In the genomic region with DNA sequence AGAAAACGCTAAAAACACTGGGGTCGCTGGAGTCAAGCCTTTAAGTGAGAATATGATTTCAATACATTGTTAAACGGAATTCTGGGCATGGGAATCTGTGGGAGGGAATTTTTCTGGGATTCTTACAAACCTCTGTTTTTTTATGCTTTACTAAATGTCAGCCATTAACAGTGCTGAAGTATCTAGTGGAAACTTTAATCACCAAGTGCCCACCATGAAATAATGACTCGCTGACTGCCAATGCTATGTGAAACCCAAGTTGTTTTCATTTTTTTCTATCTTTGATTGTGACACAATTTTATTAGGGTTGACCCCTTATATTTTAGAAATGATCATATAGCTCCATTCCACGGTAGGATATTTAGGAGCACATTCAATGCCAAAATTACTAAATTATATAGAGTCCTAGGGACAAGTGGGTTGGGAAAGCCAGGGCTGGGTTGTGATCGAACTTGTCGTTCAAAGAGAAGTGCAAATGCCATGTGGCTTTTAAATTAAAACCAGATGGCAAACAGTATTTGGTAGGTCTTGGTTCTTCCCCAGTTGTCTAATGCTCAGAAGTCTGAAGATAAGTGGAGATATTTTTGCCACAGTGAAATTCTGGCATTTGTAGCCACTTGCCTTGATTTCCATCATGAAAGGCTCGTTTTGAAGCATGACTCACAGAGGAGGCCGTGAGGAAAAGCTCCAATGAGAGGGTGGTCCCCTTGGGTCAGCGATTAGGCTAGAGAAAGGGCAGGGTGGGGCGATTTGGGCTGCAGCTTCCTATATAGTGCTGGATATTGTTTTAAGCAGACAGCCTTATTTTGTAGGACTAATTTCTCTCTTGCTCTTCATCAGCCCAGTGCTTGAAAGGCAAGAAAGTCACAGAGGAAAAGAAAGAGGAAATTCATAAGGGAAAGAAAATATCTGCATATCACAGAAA, we compare ENCODE assay signal across 28 cellular contexts.
DNase-seq lines count a peak whose midpoint lies in the region; ATAC-seq, FAIRE-seq and TF ChIP-seq lines count a peak whose summit lies in the region.
"Had no signal": no experiment of that assay in that cellular context is flagged by ENCODE, and none has a peak within 500 bp of the region (broad histone marks: within the 10 kb centered on the region; RNA-seq: fewer than 3 reads in every experiment).

No MANE protein-coding gene starts in this region.

- no peak overlapping the region for H3K4me2 ChIP-seq in A549

- H3K9me3 Mint-ChIP-seq in nephron: peaks cover 10% of the 10 kb centered on the region
- H3K9me3 Mint-ChIP-seq: activated CD4-positive, alpha-beta memory T cell treated with anti-CD3 and anti-CD28 coated beads, Interleukin-2, amount 10 ng/mL, durations not matched to agents 7 days and 5 days; stimulated activated effector memory CD8-positive, alpha-beta T cell treated with anti-CD3 and anti-CD28 coated beads, Interleukin-12 subunit alpha, Interleukin-12 subunit beta, amount 100 ng/mL, for 72 hours had no signal

- peaks cover 40% of the 10 kb centered on the region for H3K4me1 ChIP-seq in A549
- H3K4me1 ChIP-seq: gastrocnemius medialis had no signal

- TF ChIP-seq EP300 in A549 (IDR thresholded peaks at IDR 0.05): no peak

- TF ChIP-seq POLR2A in A549 (IDR thresholded peaks at IDR 0.05; ENCODE audit: low read length): no peak

- CTCF ChIA-PET in A549 (lab: Yijun Ruan, JAX): interaction anchor here (1.1 to 1.2 kb wide), 3 partner anchors 21 to 26 kb away, joined by 3 read pairs; no protein-coding TSS in a partner anchor

- H3K27me3 Mint-ChIP-seq in nephron (ENCODE audit: low read depth): no peaks in the 10 kb centered on the region
- H3K27me3 Mint-ChIP-seq: activated B cell treated with CpG ODN at 0.5 μM for 24 hours; activated CD4-positive, alpha-beta memory T cell treated with anti-CD3 and anti-CD28 coated beads, Interleukin-2, amount 10 ng/mL, durations not matched to agents 7 days and 5 days; memory B cell; naive B cell had no signal

- peaks cover 4% of the 10 kb centered on the region for H3K36me3 Mint-ChIP-seq in nephron (ENCODE audit: low read depth)
- H3K36me3 Mint-ChIP-seq: CD14-positive monocyte; memory B cell; naive B cell; stimulated activated effector memory CD8-positive, alpha-beta T cell treated with anti-CD3 and anti-CD28 coated beads, Interleukin-12 subunit alpha, Interleukin-12 subunit beta, amount 100 ng/mL, for 72 hours had no signal

- peaks cover 17% of the 10 kb centered on the region for H3K4me1 Mint-ChIP-seq in nephron
- H3K4me1 Mint-ChIP-seq: activated B cell treated with CpG ODN at 0.5 μM for 24 hours; activated CD4-positive, alpha-beta memory T cell treated with anti-CD3 and anti-CD28 coated beads, Interleukin-2, amount 10 ng/mL, durations not matched to agents 7 days and 5 days; CD14-positive monocyte; memory B cell; naive B cell; stimulated activated effector memory CD8-positive, alpha-beta T cell treated with anti-CD3 and anti-CD28 coated beads, Interleukin-12 subunit alpha, Interleukin-12 subunit beta, amount 100 ng/mL, for 72 hours had no signal

- H3K4me3 ChIP-seq in A549: no peak overlapping the region
- no peak overlapping the region for H3K4me3 ChIP-seq in fibroblast of the aortic adventitia (ENCODE audit: low read depth, low read length)
- H3K4me3 ChIP-seq: gastrocnemius medialis, upper lobe of right lung had no signal

- WGBS in A549 (ENCODE audit: missing lambda C conversion rate): 71% methylated on average over 11 of the region's 11 CpGs

- FAIRE-seq in A549 (lab: Jason Lieb, UNC): no peak
- FAIRE-seq: GM12892, GM19239 had no signal

- no peak for ATAC-seq in A549
- ATAC-seq: gastrocnemius medialis; stimulated activated effector memory CD8-positive, alpha-beta T cell treated with anti-CD3 and anti-CD28 coated beads, Interleukin-12 subunit alpha, Interleukin-12 subunit beta, amount 100 ng/mL, for 72 hours; upper lobe of right lung had no signal

- H3K4me3 Mint-ChIP-seq in nephron: no peak overlapping the region
- H3K4me3 Mint-ChIP-seq: activated B cell treated with CpG ODN at 0.5 μM for 24 hours; activated CD4-positive, alpha-beta memory T cell treated with anti-CD3 and anti-CD28 coated beads, Interleukin-2, amount 10 ng/mL, durations not matched to agents 7 days and 5 days; CD14-positive monocyte; memory B cell; naive B cell; stimulated activated effector memory CD8-positive, alpha-beta T cell treated with anti-CD3 and anti-CD28 coated beads, Interleukin-12 subunit alpha, Interleukin-12 subunit beta, amount 100 ng/mL, for 72 hours had no signal

- TF ChIP-seq CTCF in A549 (IDR thresholded peaks at IDR 0.05) (no peak), fibroblast of the aortic adventitia (IDR thresholded peaks at IDR 0.05; ENCODE audit: insufficient read depth, low read length) (no peak), nephron (IDR thresholded peaks at IDR 0.05; ENCODE audit: unreplicated experiment in 3 of 3) (no peak)

- POLR2A ChIA-PET in A549 (lab: Yijun Ruan, JAX): no interaction called here

- DNase-seq in A549 (ENCODE audit: low read depth in 1 of 2, low spot score in 1 of 2) (no peak), LHCN-M2 (ENCODE audit: low read depth) (peak; percentile 41), fibroblast of the aortic adventitia (ENCODE audit: low read depth) (peak; percentile 45), T1000 (lab: John Stamatoyannopoulos, UW) (no peak), activated gamma-delta T cell (lab: John Stamatoyannopoulos, UW) (no peak)
- no peak for DNase-seq in activated CD4-positive, alpha-beta T cell treated with anti-CD3 and anti-CD28 coated beads, Interleukin-2, amount 50 U/mL, for 4 hours
- DNase-seq in stimulated activated naive CD4-positive, alpha-beta T cell treated with Interleukin-2 at 50 U/mL for 16 hours (lab: John Stamatoyannopoulos, UW): no peak
- DNase-seq: activated B cell treated with CpG ODN at 0.5 μM for 24 hours; activated CD4-positive, alpha-beta memory T cell treated with anti-CD3 and anti-CD28 coated beads, Interleukin-2, amount 10 ng/mL, durations not matched to agents 7 days and 5 days; activated effector memory CD4-positive, alpha-beta T cell treated with Interleukin-2 at 50 U/mL for 16 hours; activated T-cell treated with anti-CD3 and anti-CD28 coated beads for 4 hours; effector CD8-positive, alpha-beta T cell; gastrocnemius medialis; islet precursor cell; naive B cell; NCI-H2227 treated with DMSO at 0.1 percent for 48 hours; NCI-H748 treated with DMSO at 0.1 percent for 48 hours; nucleus accumbens; stimulated activated CD4-positive, alpha-beta T cell treated with anti-CD3 and anti-CD28 coated beads, Interleukin-2, amount 100 ng/mL, for 48 hours; upper lobe of right lung had no signal

- peak overlapping the region in 2 of 3 experiments; percentile 13 to 38 for H3K27ac Mint-ChIP-seq in nephron
- H3K27ac Mint-ChIP-seq: activated B cell treated with CpG ODN at 0.5 μM for 24 hours; activated CD4-positive, alpha-beta memory T cell treated with anti-CD3 and anti-CD28 coated beads, Interleukin-2, amount 10 ng/mL, durations not matched to agents 7 days and 5 days; CD14-positive monocyte; memory B cell; naive B cell; stimulated activated effector memory CD8-positive, alpha-beta T cell treated with anti-CD3 and anti-CD28 coated beads, Interleukin-12 subunit alpha, Interleukin-12 subunit beta, amount 100 ng/mL, for 72 hours had no signal

- peaks cover 5% of the 10 kb centered on the region; the same call in 1 of the 3 replicates for H3K9me3 ChIP-seq in A549
- H3K9me3 ChIP-seq: gastrocnemius medialis, upper lobe of right lung had no signal

- H3K27ac ChIP-seq in A549: peak overlapping the region; percentile 4 to 63; a peak in 3 of 6 replicates
- H3K27ac ChIP-seq: brain microvascular endothelial cell, RWPE1, upper lobe of right lung had no signal

- no peak for TF ChIP-seq RAD21 in A549 (conservative IDR thresholded peaks at IDR 0.05 in 1 of 2, IDR thresholded peaks at IDR 0.05 in 1 of 2)

TF ChIP-seq in A549, 52 proteins besides CTCF, POLR2A, EP300 and RAD21:
- TF ChIP-seq HOXB5 (CRISPR knock-in tag; IDR thresholded peaks at IDR 0.05) (no peak), CEBPB (IDR thresholded peaks at IDR 0.05) (0 out of 4 replicates have a peak, but pooled peaks of 1 of the 2 experiments have one; percentile 30), FOSL2 (IDR thresholded peaks at IDR 0.05) (no peak), FOSL2 (CRISPR knock-in tag; IDR thresholded peaks at IDR 0.05) (peak; percentile 37; the same call in 1 of the 2 replicates)
TF ChIP-seq in A549: peak in this region for 2.

Comparison
In these comparisons a context has a peak if more than half of its experiments do, and no peak if none do; other contexts are left out.
1. DNase-seq: peak in LHCN-M2 (single experiment) and fibroblast of the aortic adventitia (single experiment); none in A549 (0 of 2), activated CD4-positive, alpha-beta T cell treated with anti-CD3 and anti-CD28 coated beads, Interleukin-2, amount 50 U/mL, for 4 hours (0 of 2), T1000 (single experiment), stimulated activated naive CD4-positive, alpha-beta T cell treated with Interleukin-2 at 50 U/mL for 16 hours (single experiment) and activated gamma-delta T cell (single experiment).